In the genomic region with DNA sequence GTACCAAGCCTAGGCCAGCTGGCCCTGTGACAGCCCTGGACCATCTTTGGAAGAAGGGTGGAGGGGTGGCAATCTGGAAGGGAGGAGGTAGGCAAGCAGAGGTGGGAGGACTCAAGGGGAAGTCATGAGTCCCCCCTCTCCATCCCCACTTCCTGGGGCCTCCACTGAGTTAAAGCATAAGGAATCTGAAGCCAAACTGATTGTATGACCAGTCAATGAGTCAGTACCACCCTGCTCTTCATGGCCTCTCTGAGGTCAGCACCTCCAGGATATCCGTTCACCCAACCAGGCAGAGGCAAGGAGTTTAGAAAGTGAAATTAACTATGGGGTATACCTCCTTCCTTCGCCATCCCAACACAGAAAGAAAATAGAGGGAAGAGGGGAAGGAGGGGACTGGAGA, we compare ENCODE assay signal across 14 cellular contexts.
A peak's percentile ranks its signal among the peaks of the same experiment; 100 is the strongest.
DNase-seq lines count a peak whose midpoint lies in the region; ATAC-seq and TF ChIP-seq lines count a peak whose summit lies in the region.
"Had no signal": no experiment of that assay in that cellular context is flagged by ENCODE, and none has a peak within 500 bp of the region (broad histone marks: within the 10 kb centered on the region; RNA-seq: fewer than 3 reads in every experiment).

No MANE protein-coding gene starts in this region.

- DNase-seq in HCT116 (ENCODE audit: low read depth, low spot score): peak; percentile 81
- DNase-seq in SK-N-SH: no peak
- peak; percentile 91 for DNase-seq in fibroblast of mammary gland (ENCODE audit: low read depth)
- DNase-seq in stromal cell of bone marrow (ENCODE audit: low read depth): peak; percentile 66
- no peak for DNase-seq in epidermal melanocyte (ENCODE audit: insufficient read length, low spot score)
- no peak for DNase-seq in SIG-M5 treated with dmso at 0.1 percent for 504 hours (lab: John Stamatoyannopoulos, UW; ENCODE audit: unreplicated experiment)
- no peak for DNase-seq in stimulated activated CD8-positive, alpha-beta memory T cell treated with anti-CD3 and anti-CD28 coated beads, Interleukin-4, amount 100 ng/mL, for 48 hours
- DNase-seq: activated B cell treated with CpG ODN at 0.5 μM for 24 hours; activated T-cell treated with anti-CD3 and anti-CD28 coated beads, Interleukin-2, amount 50 U/mL, for 24 hours; NCI-H2107; Peyer's patch; stimulated activated naive B cell treated with anti-CD40 and anti-IgM and Interleukin-4, amounts not matched to agents 10 μg/mL and 1 μg/mL and 100 μg/mL, for 72 hours had no signal

- WGBS in SK-N-SH (ENCODE audit: low lambda C conversion rate): 18% methylated on average over 2 of the region's 2 CpGs

- no peaks in the 10 kb centered on the region for H3K9me3 ChIP-seq in HCT116 (ENCODE audit: control insufficient read depth in 1 of 2, insufficient read depth in 1 of 2, low read depth in 1 of 2, low read length in 2 of 2)
- no peaks in the 10 kb centered on the region for H3K9me3 ChIP-seq in SK-N-SH
- H3K9me3 ChIP-seq: neutrophil, Peyer's patch had no signal

- no peaks in the 10 kb centered on the region for H3K36me3 ChIP-seq in HCT116 (ENCODE audit: control insufficient read depth in 1 of 2, insufficient read depth in 2 of 2, low read length in 2 of 2)
- H3K36me3 ChIP-seq in SK-N-SH (replicated peaks in 1 of 2; ENCODE audit: control insufficient read depth in 1 of 2, insufficient read depth in 2 of 2, low read length in 1 of 2): no peaks in the 10 kb centered on the region
- H3K36me3 ChIP-seq: neutrophil, Peyer's patch had no signal

- no peaks in the 10 kb centered on the region for H3K9me2 ChIP-seq in HCT116 (ENCODE audit: insufficient read depth)
- H3K9me2 ChIP-seq in SK-N-SH: no peaks in the 10 kb centered on the region

- peak overlapping the region; percentile 61 for H3K4me2 ChIP-seq in HCT116 (ENCODE audit: low read length)
- peak overlapping the region; percentile 29; the same call in 1 of the 2 replicates for H3K4me2 ChIP-seq in SK-N-SH

- H4K20me1 ChIP-seq in HCT116 (ENCODE audit: insufficient read depth) (no peaks in the 10 kb centered on the region), SK-N-SH (ENCODE audit: insufficient read depth) (no peaks in the 10 kb centered on the region)

- intact Hi-C loops in HCT116 (cut with micrococcal nuclease): loop anchor here (2.0 kb wide), 1 partner anchor 29 kb away; no protein-coding TSS in a partner anchor

- H3F3A ChIP-seq in SK-N-SH (replicated peaks; ENCODE audit: insufficient read depth): peaks cover 34% of the 10 kb centered on the region

- TF ChIP-seq EP300 in SK-N-SH (IDR thresholded peaks at IDR 0.05; ENCODE audit: borderline replicate concordance in 1 of 2, low read depth in 1 of 2, low read length in 1 of 2): peak in 1 of 2 experiments; percentile 98; a peak in 2 of 4 replicates

- H3K79me2 ChIP-seq in HCT116 (ENCODE audit: insufficient read depth, low read length) (no peaks in the 10 kb centered on the region), SK-N-SH (ENCODE audit: insufficient read depth) (no peaks in the 10 kb centered on the region)

- H3K4me1 ChIP-seq in HCT116 (ENCODE audit: control insufficient read depth in 1 of 2, insufficient read depth in 2 of 2, low read length in 2 of 2) (peaks cover 69 to 95% of the 10 kb centered on the region in 2 experiments), SK-N-SH (ENCODE audit: control insufficient read depth in 1 of 2, insufficient read depth in 2 of 2, low read depth in 1 of 2, low read length in 1 of 2) (peaks cover 4 to 61% of the 10 kb centered on the region in 2 experiments; a peak in 3 of 4 replicates)
- H3K4me1 ChIP-seq: Peyer's patch had no signal

- CTCF ChIA-PET in HCT116 (lab: Charles Lee) (no interaction called here), SK-N-SH (lab: Yijun Ruan, JAX) (interaction anchor here (1.0 kb wide), 1 partner anchor 18 kb away, joined by 4 read pairs; no protein-coding TSS in a partner anchor)

- H3K27me3 ChIP-seq in HCT116 (ENCODE audit: insufficient read depth, low read length) (no peaks in the 10 kb centered on the region), SK-N-SH (ENCODE audit: insufficient read depth) (no peaks in the 10 kb centered on the region)
- H3K27me3 ChIP-seq: neutrophil, Peyer's patch had no signal

- POLR2A ChIA-PET in HCT116 (lab: Charles Lee) (interaction anchor here (1.8 to 3.9 kb wide), 3 partner anchors 10 to 273 kb away, joined by 8 to 20 read pairs (median 14); a partner anchor contains a TSS), SK-N-SH (lab: Yijun Ruan, JAX) (no interaction called here)

- peak; percentile 56 for ATAC-seq in HCT116
- ATAC-seq: left lobe of liver; stimulated activated naive B cell treated with anti-CD40 and anti-IgM and Interleukin-4, amounts not matched to agents 10 μg/mL and 1 μg/mL and 100 μg/mL, for 72 hours had no signal

- H3K27ac ChIP-seq in HCT116 (ENCODE audit: low read depth, low read length): peak overlapping the region; percentile 22
- peak overlapping the region in 1 of 2 experiments; percentile 93; a peak in 2 of 4 replicates for H3K27ac ChIP-seq in SK-N-SH (ENCODE audit: low read depth in 2 of 2, low read length in 1 of 2)
- H3K27ac ChIP-seq: neutrophil had no signal

- H3K4me3 ChIP-seq in HCT116 (replicated peaks in 1 of 2; ENCODE audit: low read depth in 1 of 2, low read length in 2 of 2) (peak overlapping the region in 1 of 2 experiments; percentile 22; a peak in 2 of 4 replicates), SK-N-SH (ENCODE audit: low read depth in 2 of 2, low read length in 1 of 2) (no peak overlapping the region), fibroblast of mammary gland (ENCODE audit: control insufficient read depth, low read depth, low read length) (no peak overlapping the region)
- H3K4me3 ChIP-seq: Peyer's patch had no signal

- H3K9ac ChIP-seq in HCT116 (ENCODE audit: low read length) (peak overlapping the region; percentile 45), SK-N-SH (peak overlapping the region; percentile 61)

- no peak for TF ChIP-seq POLR2A in HCT116 (IDR thresholded peaks at IDR 0.05; ENCODE audit: borderline replicate concordance, extremely low read depth, insufficient read depth, insufficient read length)

- BruUV-seq in HCT116 (replicated peaks; lab: Mats Ljungman, UMichigan): no TSS peak

- no peak for TF ChIP-seq CTCF in HCT116 (IDR thresholded peaks at IDR 0.05 in 2 of 3, conservative IDR thresholded peaks at IDR 0.05 in 1 of 3; ENCODE audit: borderline replicate concordance in 1 of 3, insufficient read depth in 1 of 3, low read depth in 2 of 3, low read length in 2 of 3)
- no peak for TF ChIP-seq CTCF in SK-N-SH (IDR thresholded peaks at IDR 0.05)
- no peak for TF ChIP-seq CTCF in fibroblast of mammary gland (conservative IDR thresholded peaks at IDR 0.05; ENCODE audit: control insufficient read depth, insufficient read depth, low read depth, low read length)

- RAD21 ChIA-PET in HCT116 (lab: Charles Lee; ENCODE audit: low non-redundant PET in 1 of 2, low total read pairs in 2 of 2, uncharacterized antibody in 2 of 2, unreplicated experiment in 2 of 2): no interaction called here

- TF ChIP-seq RAD21 in HCT116 (IDR thresholded peaks at IDR 0.05; ENCODE audit: low read depth) (no peak; the same call in 1 of the 2 replicates), SK-N-SH (IDR thresholded peaks at IDR 0.05; ENCODE audit: low read length) (no peak)

- H2AFZ ChIP-seq in HCT116 (ENCODE audit: low read depth, low read length, poor library complexity, severe bottlenecking) (no peak overlapping the region), SK-N-SH (ENCODE audit: low read depth) (0 out of 2 replicates have a peak overlapping the region, but pooled peaks have one; percentile 6)

TF ChIP-seq in HCT116, 20 proteins besides CTCF, POLR2A, EP300 and RAD21 (continues in another document):
- no peak for TF ChIP-seq ZNF274 (IDR thresholded peaks at IDR 0.05; ENCODE audit: low read depth, low read length)
- TF ChIP-seq YY1 (IDR thresholded peaks at IDR 0.05; ENCODE audit: extremely low read depth, insufficient replicate concordance, low read depth, low read length): no peak
- no peak for TF ChIP-seq SIN3A (IDR thresholded peaks at IDR 0.05; ENCODE audit: low read depth)
- TF ChIP-seq, protein P1, sequence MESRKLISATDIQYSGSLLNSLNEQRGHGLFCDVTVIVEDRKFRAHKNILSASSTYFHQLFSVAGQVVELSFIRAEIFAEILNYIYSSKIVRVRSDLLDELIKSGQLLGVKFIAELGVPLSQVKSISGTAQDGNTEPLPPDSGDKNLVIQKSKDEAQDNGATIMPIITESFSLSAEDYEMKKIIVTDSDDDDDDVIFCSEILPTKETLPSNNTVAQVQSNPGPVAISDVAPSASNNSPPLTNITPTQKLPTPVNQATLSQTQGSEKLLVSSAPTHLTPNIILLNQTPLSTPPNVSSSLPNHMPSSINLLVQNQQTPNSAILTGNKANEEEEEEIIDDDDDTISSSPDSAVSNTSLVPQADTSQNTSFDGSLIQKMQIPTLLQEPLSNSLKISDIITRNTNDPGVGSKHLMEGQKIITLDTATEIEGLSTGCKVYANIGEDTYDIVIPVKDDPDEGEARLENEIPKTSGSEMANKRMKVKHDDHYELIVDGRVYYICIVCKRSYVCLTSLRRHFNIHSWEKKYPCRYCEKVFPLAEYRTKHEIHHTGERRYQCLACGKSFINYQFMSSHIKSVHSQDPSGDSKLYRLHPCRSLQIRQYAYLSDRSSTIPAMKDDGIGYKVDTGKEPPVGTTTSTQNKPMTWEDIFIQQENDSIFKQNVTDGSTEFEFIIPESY (IDR thresholded peaks at IDR 0.05; ENCODE audit: extremely low read depth, insufficient replicate concordance, low read length): peak; percentile 70

Comparison
In these comparisons a context has a peak if more than half of its experiments do, and no peak if none do; other contexts are left out.
1. DNase-seq: peak in HCT116 (single experiment), fibroblast of mammary gland (single experiment) and stromal cell of bone marrow (single experiment); none in SK-N-SH (single experiment), epidermal melanocyte (single experiment), SIG-M5 treated with dmso at 0.1 percent for 504 hours (single experiment) and stimulated activated CD8-positive, alpha-beta memory T cell treated with anti-CD3 and anti-CD28 coated beads, Interleukin-4, amount 100 ng/mL, for 48 hours (single experiment).